In the genomic region with DNA sequence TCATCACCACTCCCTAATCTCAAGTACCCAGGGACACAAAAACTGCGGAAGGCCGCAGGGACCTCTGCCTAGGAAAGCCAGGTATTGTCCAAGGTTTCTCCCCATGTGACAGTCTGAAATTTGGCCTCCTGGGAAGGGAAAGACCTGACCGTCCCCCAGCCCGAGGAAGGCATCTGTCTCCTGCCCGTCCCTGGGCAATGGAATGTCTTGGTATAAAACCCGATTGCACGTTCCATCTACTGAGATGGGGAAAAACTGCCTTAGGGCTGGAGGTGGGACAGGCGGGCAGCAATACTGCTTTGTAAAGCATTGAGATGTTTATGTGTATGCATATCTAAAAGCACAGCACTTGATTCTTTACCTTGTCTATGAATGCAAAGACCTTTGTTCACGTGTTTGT, we compare ENCODE assay signal across 5 cellular contexts. TPM values are rescaled to one million over a fixed set of nuclear protein-coding genes. Genes with fewer than 3 reads are reported as not detected.
DNase-seq lines count a peak whose midpoint lies in the region; ATAC-seq and TF ChIP-seq lines count a peak whose summit lies in the region.
"Not testable (repeated sequence)": the region's sequence is repeated elsewhere in the genome, so short reads cannot be mapped to it uniquely, and the experiment has no call there.

No MANE protein-coding gene starts in this region.

- not testable (repeated sequence) for H2AK5ac ChIP-seq in trophoblast cell (ENCODE audit: low read length)

- not testable (repeated sequence) for H4K12ac ChIP-seq in trophoblast cell (ENCODE audit: low read depth, low read length)

- not testable (repeated sequence) for H3K9me3 ChIP-seq in trophoblast cell (ENCODE audit: insufficient read depth, low read depth, low read length)

- DNase-seq in ELF-1 (ENCODE audit: low read depth, low spot score) = peak; percentile 62
- peak; percentile 59 for DNase-seq in NCI-H82 (lab: John Stamatoyannopoulos, UW)
- not testable (repeated sequence) for DNase-seq in WTC11 (ENCODE audit: low spot score); glutamatergic neuron
- DNase-seq in trophoblast cell = peak; percentile 58 to 60

- H3K27me3 ChIP-seq in trophoblast cell (ENCODE audit: insufficient read depth, low read length) = not testable (repeated sequence)

- not testable (repeated sequence) for H4K91ac ChIP-seq in trophoblast cell (ENCODE audit: low read depth, low read length)

- H2AFZ ChIP-seq in trophoblast cell (ENCODE audit: insufficient read depth, low read length, poor library complexity) = not testable (repeated sequence)

- not testable (repeated sequence) for H3K4me3 ChIP-seq in trophoblast cell (ENCODE audit: low read depth, low read length)

- not testable (repeated sequence) for H3K4me1 ChIP-seq in trophoblast cell (ENCODE audit: control insufficient read depth in 1 of 2, insufficient read depth in 2 of 2, low read length in 2 of 2)

- H3K27ac Mint-ChIP-seq in WTC11 (0 out of 2 replicates have a peak overlapping the region, but pooled peaks have one; percentile 45), glutamatergic neuron (ENCODE audit: unreplicated experiment) (peak overlapping the region; percentile 84)

- not testable (repeated sequence) for H3K4me2 ChIP-seq in trophoblast cell (ENCODE audit: low read length)

- H4K8ac ChIP-seq in trophoblast cell (ENCODE audit: low read depth, low read length) = not testable (repeated sequence)

- not testable (repeated sequence) for H3K9me3 Mint-ChIP-seq in WTC11; glutamatergic neuron (ENCODE audit: unreplicated experiment)

- H3K23ac ChIP-seq in trophoblast cell (ENCODE audit: low read length) = not testable (repeated sequence)

- CTCF ChIA-PET in WTC11 (lab: Charles Lee) = not testable (repeated sequence)

- H3K79me2 ChIP-seq in trophoblast cell (ENCODE audit: control insufficient read depth, insufficient read depth, low read length, poor library complexity) = not testable (repeated sequence)

- not testable (repeated sequence) for H3K27me3 Mint-ChIP-seq in WTC11 (ENCODE audit: low read depth); glutamatergic neuron (ENCODE audit: unreplicated experiment)

- not testable (repeated sequence) for H2BK120ac ChIP-seq in trophoblast cell (ENCODE audit: insufficient read depth, low read length, poor library complexity)

- H3K18ac ChIP-seq in trophoblast cell (ENCODE audit: low read length) = not testable (repeated sequence)

- H3K4ac ChIP-seq in trophoblast cell (ENCODE audit: low read depth, low read length) = not testable (repeated sequence)

- H3K4me1 Mint-ChIP-seq in WTC11 = peaks cover 22% of the 10 kb centered on the region
- H3K4me1 Mint-ChIP-seq in glutamatergic neuron (ENCODE audit: low read depth, unreplicated experiment) = not testable (repeated sequence)

- H3K9ac ChIP-seq in trophoblast cell (ENCODE audit: low read length) = not testable (repeated sequence)

- H3K79me1 ChIP-seq in trophoblast cell (ENCODE audit: low read length) = not testable (repeated sequence)

- TF ChIP-seq CTCF in WTC11 (IDR thresholded peaks at IDR 0.05); glutamatergic neuron (IDR thresholded peaks at IDR 0.05; ENCODE audit: partially characterized antibody, unreplicated experiment): not testable (repeated sequence)

- not testable (repeated sequence) for H2BK5ac ChIP-seq in trophoblast cell (ENCODE audit: low read depth, low read length, poor library complexity)

- no CpG with 5 or more reads among the region's 9 CpGs for WGBS in trophoblast cell (ENCODE audit: extremely low coverage, insufficient coverage, insufficient read length)

- not testable (repeated sequence) for H3K36me3 Mint-ChIP-seq in WTC11; glutamatergic neuron (ENCODE audit: unreplicated experiment)

- not testable (repeated sequence) for H3K14ac ChIP-seq in trophoblast cell (ENCODE audit: low read length)

- not testable (repeated sequence) for H3K27ac ChIP-seq in trophoblast cell (ENCODE audit: low read depth, low read length)

- POLR2A ChIA-PET in WTC11 (lab: Charles Lee) = not testable (repeated sequence)

- not testable (repeated sequence) for H3K4me3 Mint-ChIP-seq in WTC11; glutamatergic neuron (ENCODE audit: unreplicated experiment)

- H3K36me3 ChIP-seq in trophoblast cell (ENCODE audit: control insufficient read depth in 1 of 2, insufficient read depth in 2 of 2, low read length in 2 of 2) = not testable (repeated sequence)

- not testable (repeated sequence) for ATAC-seq in WTC11

- not testable (repeated sequence) for H2BK12ac ChIP-seq in trophoblast cell (ENCODE audit: low read length)

RNA-seq across cellular contexts. Expression of a gene that starts 5.9 kb away (rescaled TPM):
- total RNA-seq in WTC11 (2021) (28.9 to 34.3 TPM (median 29.7 TPM) in 3 replicates), glutamatergic neuron (ENCODE audit: unreplicated experiment) (36.5 TPM)
- polyA plus RNA-seq in trophoblast cell (2013) = 11.8 and 12.6 TPM in 2 replicates
